ENCODE assay signal across 20 cellular contexts in the genomic region with DNA sequence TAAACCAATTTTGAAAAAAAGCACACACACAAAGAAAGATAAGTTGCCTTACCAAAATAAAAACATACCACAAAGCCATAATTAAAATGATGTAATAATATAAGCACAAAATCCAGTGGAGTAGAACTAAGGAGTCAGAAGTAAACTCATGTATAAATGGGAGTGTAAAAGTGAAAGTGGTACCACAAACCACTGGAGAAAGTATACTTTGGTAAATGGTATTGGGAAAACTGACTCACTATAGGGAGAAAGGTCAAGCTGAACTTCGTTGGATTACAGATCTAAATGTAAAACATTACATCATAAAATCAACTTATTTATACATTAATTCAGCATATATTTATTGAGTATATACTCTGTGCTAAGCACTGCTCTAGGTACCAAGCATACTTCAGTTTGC. TPM values are rescaled to one million over a fixed set of nuclear protein-coding genes. Genes with fewer than 3 reads are reported as not detected.
DNase-seq lines count a peak whose midpoint lies in the region; ATAC-seq lines count a peak whose summit lies in the region.
"Had no signal": no experiment of that assay in that cellular context is flagged by ENCODE, and none has a peak within 500 bp of the region (broad histone marks: within the 10 kb centered on the region; RNA-seq: fewer than 3 reads in every experiment).

No MANE protein-coding gene starts in this region.

- peak; percentile 42 for DNase-seq in OCI-M1 (lab: John Stamatoyannopoulos, UW)
- peak; percentile 11 for DNase-seq in fibroblast of gingiva (ENCODE audit: low read depth)
- DNase-seq in kidney glomerular epithelial cell (lab: John Stamatoyannopoulos, UW) = peak; percentile 25
- DNase-seq in G401 (ENCODE audit: low spot score) = no peak
- DNase-seq in T1000 (lab: John Stamatoyannopoulos, UW) = no peak
- DNase-seq: 8988T; CD4-positive, alpha-beta memory T cell; DMS79 treated with DMSO at 0.1 percent for 48 hours; GF-D8; GOT3; MM.1S; NCI-H1105; NCI-H1694 treated with DMSO at 0.1 percent for 48 hours; NCI-H226; NCI-H524 treated with DMSO at 0.1 percent for 48 hours; Peyer's patch; Right ventricle myocardium superior had no signal

- in situ Hi-C loops in G401 (cut with HindIII; ENCODE audit: low sequenced_read_pairs) = no loop called here

- peak overlapping the region; percentile 33 for H3K4me3 ChIP-seq in ACC112 (ENCODE audit: low read depth, low read length)
- H3K4me3 ChIP-seq: Peyer's patch had no signal

- H3K79me2 ChIP-seq in ACC112 (ENCODE audit: control insufficient read depth, insufficient read depth, low read length, unreplicated experiment) = no peaks in the 10 kb centered on the region

- no peak for ATAC-seq in HG03175 (IDR thresholded peaks at IDR 0.05; ENCODE audit: unreplicated experiment)
- no peak for ATAC-seq in HG02678 (IDR thresholded peaks at IDR 0.05; ENCODE audit: unreplicated experiment)

- H3K27ac ChIP-seq in ACC112 (ENCODE audit: low read depth, low read length) = no peak overlapping the region
- H3K27ac ChIP-seq: Peyer's patch had no signal

- H2AFZ ChIP-seq in ACC112 (ENCODE audit: low read length, unreplicated experiment) = peak overlapping the region; percentile 93

- H3K36me3 ChIP-seq in ACC112 (ENCODE audit: insufficient read depth, low read length) = no peaks in the 10 kb centered on the region
- H3K36me3 ChIP-seq: Peyer's patch had no signal

- no peaks in the 10 kb centered on the region for H3K27me3 ChIP-seq in ACC112 (ENCODE audit: insufficient read depth, low read length)
- H3K27me3 ChIP-seq: Peyer's patch had no signal

- peaks cover 9% of the 10 kb centered on the region for H3K4me1 ChIP-seq in ACC112 (ENCODE audit: control insufficient read depth, insufficient read depth, low read length, unreplicated experiment)
- H3K4me1 ChIP-seq: Peyer's patch had no signal

RNA-seq across cellular contexts. Expression of a gene that starts 46.3 kb away (rescaled TPM):
- total RNA-seq in G401 (2014; rRNA removed; shearing (Covaris generic)) = 0.07 and 1.5 TPM in 2 replicates
- total RNA-seq: CD4-positive, alpha-beta memory T cell; Right ventricle myocardium superior had no signal

Comparison
In these comparisons a context has a peak if more than half of its experiments do, and no peak if none do; other contexts are left out.
1. DNase-seq: peak in OCI-M1 (single experiment), fibroblast of gingiva (single experiment) and kidney glomerular epithelial cell (single experiment); none in G401 (single experiment) and T1000 (single experiment).